In the genomic region with DNA sequence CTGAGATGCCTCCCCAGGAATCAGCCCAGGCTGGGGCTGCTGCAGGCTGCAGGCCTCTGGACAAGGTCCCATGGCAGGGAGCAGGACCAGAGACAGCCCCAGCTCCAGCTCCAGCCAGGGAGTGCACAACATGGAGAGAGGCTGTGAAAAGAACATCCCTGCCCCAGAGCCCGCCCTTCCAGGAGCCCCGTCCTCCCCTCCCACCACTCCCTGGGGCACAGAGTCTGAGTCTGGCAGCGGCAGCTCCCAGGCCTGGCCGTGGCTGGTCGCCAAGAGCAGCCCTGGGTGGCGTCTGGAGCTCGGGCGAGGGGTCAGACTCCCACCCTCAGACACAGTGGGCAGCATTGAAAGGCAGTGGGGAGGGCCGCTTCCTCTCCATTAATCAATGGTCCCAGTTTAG, we compare ENCODE assay signal across 22 cellular contexts. TPM values are rescaled to one million over a fixed set of nuclear protein-coding genes. Genes with fewer than 3 reads are reported as not detected.
A peak's percentile ranks its signal among the peaks of the same experiment; 100 is the strongest.
DNase-seq lines count a peak whose midpoint lies in the region; ATAC-seq, FAIRE-seq and TF ChIP-seq lines count a peak whose summit lies in the region.
"Had no signal": no experiment of that assay in that cellular context is flagged by ENCODE, and none has a peak within 500 bp of the region (broad histone marks: within the 10 kb centered on the region; RNA-seq: fewer than 3 reads in every experiment).

No MANE protein-coding gene starts in this region.

- 3% methylated on average over 9 of the region's 9 CpGs for WGBS in K562 (ENCODE audit: insufficient coverage, low coverage, missing lambda C conversion rate)
- 72 to 83% methylated on average over 9 of the region's 9 CpGs for WGBS in sigmoid colon, 2 donors

- no peak for FAIRE-seq in K562 (lab: Jason Lieb, UNC)
- FAIRE-seq: D721Med, GM12891, GM18507, RCC 7860 had no signal

- peaks cover 4 to 26% of the 10 kb centered on the region in 2 experiments; a peak in 3 of 5 replicates for H3K27me3 ChIP-seq in K562 (ENCODE audit: control insufficient read depth in 2 of 2, insufficient read depth in 2 of 2, low read length in 2 of 2)
- no peaks in the 10 kb centered on the region for H3K27me3 ChIP-seq in sigmoid colon

- no peak overlapping the region for H2AFZ ChIP-seq in K562 (ENCODE audit: low read depth, low read length)
- H2AFZ ChIP-seq: GM23338 had no signal

- TF ChIP-seq POLR2A in K562 (conservative IDR thresholded peaks at IDR 0.05) (no peak), sigmoid colon (IDR thresholded peaks at IDR 0.05) (no peak)

- H3K9me3 ChIP-seq in K562 (replicated peaks; ENCODE audit: control insufficient read depth, insufficient read depth, low read depth, low read length) (no peaks in the 10 kb centered on the region; the same call in 1 of the 2 replicates), sigmoid colon (no peaks in the 10 kb centered on the region)

- H4K20me1 ChIP-seq in K562 (replicated peaks; ENCODE audit: control insufficient read depth, insufficient read depth, low read length) = peaks cover 11% of the 10 kb centered on the region

- H3K36me3 ChIP-seq in K562 (ENCODE audit: control insufficient read depth, insufficient read depth, low read length) (no peaks in the 10 kb centered on the region), sigmoid colon (no peaks in the 10 kb centered on the region)

- H3K4me3 ChIP-seq in K562 = no peak overlapping the region
- H3K4me3 ChIP-seq in sigmoid colon = no peak overlapping the region
- H3K4me3 ChIP-seq: GM23338 had no signal

- intact Hi-C loops in K562 (cut with micrococcal nuclease) (no loop called here), sigmoid colon (cut with DNase I) (no loop called here)

- CTCF ChIA-PET in K562 (lab: Yijun Ruan, JAX; ENCODE audit: low intra/inter-chr PET ratio) = no interaction called here

- POLR2A ChIA-PET in K562 (lab: Yijun Ruan, JAX) = interaction anchor here (0.6 to 1.2 kb wide), 4 partner anchors 8 to 328 kb away, joined by 3 read pairs; no protein-coding TSS in a partner anchor

- TF ChIP-seq CTCF in K562 (IDR thresholded peaks at IDR 0.05 in 2 of 3, conservative IDR thresholded peaks at IDR 0.05 in 1 of 3; ENCODE audit: insufficient read depth in 2 of 3, low read depth in 1 of 3, low read length in 3 of 3) = no peak
- no peak for TF ChIP-seq CTCF in sigmoid colon (IDR thresholded peaks at IDR 0.05)

- BruUV-seq in K562 (replicated peaks; lab: Mats Ljungman, UMichigan) = no TSS peak

- TF ChIP-seq EP300 in K562 (IDR thresholded peaks at IDR 0.05; ENCODE audit: low read length) (no peak), sigmoid colon (IDR thresholded peaks at IDR 0.05) (no peak)

- no peak overlapping the region for H3K4me2 ChIP-seq in K562 (ENCODE audit: insufficient read depth, low read length)
- H3K4me2 ChIP-seq: GM23338 had no signal

- peak; percentile 76 for DNase-seq in DMS 273 (lab: John Stamatoyannopoulos, UW; ENCODE audit: unreplicated experiment)
- no peak for DNase-seq in DMS 273 treated with DMSO at 0.1 percent for 48 hours (lab: John Stamatoyannopoulos, UW)
- peak; percentile 7 for DNase-seq in NCI-H446 treated with DMSO at 0.1 percent for 48 hours (lab: John Stamatoyannopoulos, UW)
- no peak for DNase-seq in K562 (ENCODE audit: extremely low read depth in 1 of 4, low spot score in 3 of 4)
- peak; percentile 77 for DNase-seq in sigmoid colon
- DNase-seq in stimulated activated CD4-positive, alpha-beta T cell treated with anti-CD3 and anti-CD28 coated beads, Interleukin-1b, Interleukin-23, amount 100 ng/mL, for 48 hours = no peak
- DNase-seq: CD8-positive, alpha-beta T cell; GF-D8; IMR-90; Kasumi-1; NCI-H1105; NCI-H187; NCI-H82; SHP77 treated with DMSO at 0.1 percent for 48 hours had no signal

- in situ Hi-C loops in K562 (cut with MboI) = no loop called here

- peak; percentile 15; the same call in 1 of the 3 replicates for ATAC-seq in K562
- ATAC-seq in esophagus mucosa = no peak
- no peak for ATAC-seq in GM19395 (IDR thresholded peaks at IDR 0.05; ENCODE audit: unreplicated experiment)
- ATAC-seq: CD8-positive, alpha-beta T cell; GM23338 had no signal

- no peak overlapping the region for H3K27ac ChIP-seq in K562 (ENCODE audit: extremely low read depth, low read depth, low read length)
- no peak overlapping the region for H3K27ac ChIP-seq in sigmoid colon
- H3K27ac ChIP-seq: 22Rv1 had no signal

- peak overlapping the region in 1 of 2 experiments; percentile 13; a peak in 1 of 4 replicates for H3K9ac ChIP-seq in K562 (ENCODE audit: insufficient read depth in 1 of 2, low read depth in 2 of 2, low read length in 2 of 2)

- H3K4me1 ChIP-seq in K562 (replicated peaks in 1 of 2; ENCODE audit: control insufficient read depth in 2 of 2, insufficient read depth in 2 of 2, low read length in 2 of 2) = peaks cover 0 to 8% of the 10 kb centered on the region in 2 experiments; a peak in 3 of 5 replicates
- H3K4me1 ChIP-seq in sigmoid colon = peaks cover 0 to 5% (median 3%) of the 10 kb centered on the region in 4 donors

- no peaks in the 10 kb centered on the region for H3K79me2 ChIP-seq in K562 (ENCODE audit: control insufficient read depth, insufficient read depth, low read length)

- H3K9me1 ChIP-seq in K562 (ENCODE audit: control insufficient read depth, insufficient read depth, low read length) = no peaks in the 10 kb centered on the region

- TF ChIP-seq RAD21 in K562 (CRISPR knock-in tag; conservative IDR thresholded peaks at IDR 0.05 in 1 of 2, IDR thresholded peaks at IDR 0.05 in 1 of 2) = no peak

TF ChIP-seq in K562, 482 proteins besides CTCF, POLR2A, EP300 and RAD21:
- TF ChIP-seq, protein P1, sequence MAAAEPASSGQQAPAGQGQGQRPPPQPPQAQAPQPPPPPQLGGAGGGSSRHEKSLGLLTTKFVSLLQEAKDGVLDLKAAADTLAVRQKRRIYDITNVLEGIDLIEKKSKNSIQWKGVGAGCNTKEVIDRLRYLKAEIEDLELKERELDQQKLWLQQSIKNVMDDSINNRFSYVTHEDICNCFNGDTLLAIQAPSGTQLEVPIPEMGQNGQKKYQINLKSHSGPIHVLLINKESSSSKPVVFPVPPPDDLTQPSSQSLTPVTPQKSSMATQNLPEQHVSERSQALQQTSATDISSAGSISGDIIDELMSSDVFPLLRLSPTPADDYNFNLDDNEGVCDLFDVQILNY (CRISPR knock-in tag; IDR thresholded peaks at IDR 0.05) = no peak
- TF ChIP-seq FIP1L1 (IDR thresholded peaks at IDR 0.05; ENCODE audit: low read depth, low read length, poor library complexity, severe bottlenecking) (no peak), TEAD1 (CRISPR knock-in tag; IDR thresholded peaks at IDR 0.05) (no peak)

RNA-seq across cellular contexts. Expression of a gene that starts 37.8 kb away (rescaled TPM):
- 0.90 and 2.1 TPM in 2 replicates for total RNA-seq in K562 (2011; cell fraction: chromatin; rRNA removed; ENCODE audit: low replicate concordance)
- 1.6 and 1.8 TPM in 2 replicates for total RNA-seq in K562 (2011; cell fraction: nucleolus; rRNA removed)
- total RNA-seq in K562 (2011; cell fraction: nucleoplasm; rRNA removed) = 0.73 and 0.99 TPM in 2 replicates
- total RNA-seq in K562 (2014; rRNA removed) (0.04 and 0.32 TPM in 2 replicates), K562 (2014; rRNA removed; fragmentation: Illumina TruSeq; extraction: Trizol) (not detected in 2 replicates), K562 (2015; rRNA removed; fragmentation: Illumina TruSeq; extraction: Trizol) (0.11 and 0.14 TPM in 2 replicates), K562 (2021) (0.40 and 1.7 TPM in 2 replicates), sigmoid colon (10 to 100 TPM in 2 of 4 donors, 1 to 10 TPM in 2; 4.3 to 31.9 (median 12.2) TPM), esophagus mucosa (12.5 TPM)
- polyA plus RNA-seq in K562 (2011; rRNA removed) (0.03 and 0.16 TPM in 2 replicates), K562 (2014; fragmentation: Illumina TruSeq; extraction: Trizol) (0.04 and 0.24 TPM in 2 replicates), K562 (2014; fragmentation: Nextera tagmentation; extraction: Ambion mirVana) (not detected), K562 (2014; rRNA removed) (0.25 and 0.65 TPM in 2 replicates), sigmoid colon (1 to 10 TPM in 2 of 3 donors, not detected in 1; 2.4 to 9.8 TPM)
- 0.03 and 0.10 TPM in 2 replicates for polyA plus RNA-seq in K562 (2011; cell fraction: cytosol; rRNA removed)
- 1.3 and 1.8 TPM in 2 replicates for polyA plus RNA-seq in K562 (2011; cell fraction: nucleus; rRNA removed)
- polyA plus RNA-seq in K562 (2012) = 0.51 and 14.3 TPM in 2 replicates
- polyA minus RNA-seq in K562 (2011; rRNA and poly(A)+ RNA removed) = not detected in 2 replicates
- not detected in 2 replicates for polyA minus RNA-seq in K562 (2011; cell fraction: cytosol; rRNA and poly(A)+ RNA removed)
- 0.27 and 0.67 TPM in 2 replicates for polyA minus RNA-seq in K562 (2011; cell fraction: nucleus; rRNA and poly(A)+ RNA removed)

RNA-seq across cellular contexts. Expression of a gene that starts 51.3 kb away (rescaled TPM):
- 5.9 and 9.5 TPM in 2 replicates for total RNA-seq in K562 (2011; cell fraction: chromatin; rRNA removed; ENCODE audit: low replicate concordance)
- 7.4 and 8.7 TPM in 2 replicates for total RNA-seq in K562 (2011; cell fraction: nucleolus; rRNA removed)
- total RNA-seq in K562 (2011; cell fraction: nucleoplasm; rRNA removed) = 7.7 and 9.1 TPM in 2 replicates
- total RNA-seq in K562 (2014; rRNA removed) (4.6 and 5.1 TPM in 2 replicates), K562 (2014; rRNA removed; fragmentation: Illumina TruSeq; extraction: Trizol) (5.0 and 5.2 TPM in 2 replicates), K562 (2015; rRNA removed; fragmentation: Illumina TruSeq; extraction: Trizol) (5.7 and 6.2 TPM in 2 replicates), K562 (2021) (8.4 and 8.9 TPM in 2 replicates), sigmoid colon (10 to 100 TPM; 34.9 to 51.8 (median 43.2) TPM), esophagus mucosa (40.3 TPM)
- polyA plus RNA-seq in K562 (2011; rRNA removed) (9.9 and 11.0 TPM in 2 replicates), K562 (2014; fragmentation: Illumina TruSeq; extraction: Trizol) (9.7 and 10.0 TPM in 2 replicates), K562 (2014; fragmentation: Nextera tagmentation; extraction: Ambion mirVana) (1 to 10 TPM; 1.6 to 1.9 TPM), K562 (2014; rRNA removed) (6.8 and 7.1 TPM in 2 replicates), sigmoid colon (100 to 1,000 TPM in 1 of 3 donors, 10 to 100 TPM in 2; 43.6 to 105 (median 85.9) TPM)
- 10.9 and 11.7 TPM in 2 replicates for polyA plus RNA-seq in K562 (2011; cell fraction: cytosol; rRNA removed)
- polyA plus RNA-seq in K562 (2011; cell fraction: nucleus; rRNA removed) = 6.1 and 6.5 TPM in 2 replicates
- polyA plus RNA-seq in K562 (2012) = 9.3 and 18.8 TPM in 2 replicates
- 5.7 and 7.5 TPM in 2 replicates for polyA minus RNA-seq in K562 (2011; rRNA and poly(A)+ RNA removed)
- 5.6 and 7.6 TPM in 2 replicates for polyA minus RNA-seq in K562 (2011; cell fraction: cytosol; rRNA and poly(A)+ RNA removed)
- 2.2 and 3.7 TPM in 2 replicates for polyA minus RNA-seq in K562 (2011; cell fraction: nucleus; rRNA and poly(A)+ RNA removed)

Comparison
In these comparisons a context has a peak if more than half of its experiments do, and no peak if none do; other contexts are left out.
1. DNase-seq: peak in DMS 273 (single experiment), NCI-H446 treated with DMSO at 0.1 percent for 48 hours (single experiment) and sigmoid colon (single experiment); none in DMS 273 treated with DMSO at 0.1 percent for 48 hours (single experiment), K562 (0 of 4) and stimulated activated CD4-positive, alpha-beta T cell treated with anti-CD3 and anti-CD28 coated beads, Interleukin-1b, Interleukin-23, amount 100 ng/mL, for 48 hours (single experiment).